2 cellular contexts compared by ENCODE assay signal in the genomic region with DNA sequence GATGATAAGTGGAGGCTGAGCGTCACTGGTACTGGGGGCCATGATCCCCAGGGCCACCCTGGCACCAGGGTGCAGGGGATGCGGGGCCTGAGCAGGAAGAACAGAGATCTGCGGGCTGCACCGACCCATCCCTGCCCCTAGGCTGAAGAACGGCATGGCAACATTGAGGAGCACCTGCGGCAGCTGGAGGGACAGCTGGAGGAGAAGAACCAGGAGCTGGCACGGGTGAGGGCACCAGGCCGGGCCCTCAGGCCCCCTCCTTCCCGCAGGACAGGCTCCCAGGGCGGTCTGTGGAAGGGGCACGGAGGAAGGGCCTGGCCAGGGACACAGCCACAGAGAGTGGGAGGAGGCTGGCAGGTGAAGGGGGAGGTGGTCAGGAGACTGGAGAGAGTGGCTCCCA.
TF ChIP-seq lines count a peak whose summit lies in the region.

No MANE protein-coding gene starts in this region.

TF ChIP-seq in GM23338, 12 proteins besides CTCF, POLR2A, EP300 and RAD21:
- TF ChIP-seq EZH2 (IDR thresholded peaks at IDR 0.05; ENCODE audit: low read depth, unreplicated experiment) (no peak), STAT1 (IDR thresholded peaks at IDR 0.05; ENCODE audit: unreplicated experiment) (no peak), CREB1 (CRISPR knock-in tag; IDR thresholded peaks at IDR 0.05; ENCODE audit: low read depth) (no peak), EZH2phosphoT487 (IDR thresholded peaks at IDR 0.05; ENCODE audit: unreplicated experiment) (no peak), JUNB (IDR thresholded peaks at IDR 0.05; ENCODE audit: unreplicated experiment) (no peak)
- TF ChIP-seq, protein P1, sequence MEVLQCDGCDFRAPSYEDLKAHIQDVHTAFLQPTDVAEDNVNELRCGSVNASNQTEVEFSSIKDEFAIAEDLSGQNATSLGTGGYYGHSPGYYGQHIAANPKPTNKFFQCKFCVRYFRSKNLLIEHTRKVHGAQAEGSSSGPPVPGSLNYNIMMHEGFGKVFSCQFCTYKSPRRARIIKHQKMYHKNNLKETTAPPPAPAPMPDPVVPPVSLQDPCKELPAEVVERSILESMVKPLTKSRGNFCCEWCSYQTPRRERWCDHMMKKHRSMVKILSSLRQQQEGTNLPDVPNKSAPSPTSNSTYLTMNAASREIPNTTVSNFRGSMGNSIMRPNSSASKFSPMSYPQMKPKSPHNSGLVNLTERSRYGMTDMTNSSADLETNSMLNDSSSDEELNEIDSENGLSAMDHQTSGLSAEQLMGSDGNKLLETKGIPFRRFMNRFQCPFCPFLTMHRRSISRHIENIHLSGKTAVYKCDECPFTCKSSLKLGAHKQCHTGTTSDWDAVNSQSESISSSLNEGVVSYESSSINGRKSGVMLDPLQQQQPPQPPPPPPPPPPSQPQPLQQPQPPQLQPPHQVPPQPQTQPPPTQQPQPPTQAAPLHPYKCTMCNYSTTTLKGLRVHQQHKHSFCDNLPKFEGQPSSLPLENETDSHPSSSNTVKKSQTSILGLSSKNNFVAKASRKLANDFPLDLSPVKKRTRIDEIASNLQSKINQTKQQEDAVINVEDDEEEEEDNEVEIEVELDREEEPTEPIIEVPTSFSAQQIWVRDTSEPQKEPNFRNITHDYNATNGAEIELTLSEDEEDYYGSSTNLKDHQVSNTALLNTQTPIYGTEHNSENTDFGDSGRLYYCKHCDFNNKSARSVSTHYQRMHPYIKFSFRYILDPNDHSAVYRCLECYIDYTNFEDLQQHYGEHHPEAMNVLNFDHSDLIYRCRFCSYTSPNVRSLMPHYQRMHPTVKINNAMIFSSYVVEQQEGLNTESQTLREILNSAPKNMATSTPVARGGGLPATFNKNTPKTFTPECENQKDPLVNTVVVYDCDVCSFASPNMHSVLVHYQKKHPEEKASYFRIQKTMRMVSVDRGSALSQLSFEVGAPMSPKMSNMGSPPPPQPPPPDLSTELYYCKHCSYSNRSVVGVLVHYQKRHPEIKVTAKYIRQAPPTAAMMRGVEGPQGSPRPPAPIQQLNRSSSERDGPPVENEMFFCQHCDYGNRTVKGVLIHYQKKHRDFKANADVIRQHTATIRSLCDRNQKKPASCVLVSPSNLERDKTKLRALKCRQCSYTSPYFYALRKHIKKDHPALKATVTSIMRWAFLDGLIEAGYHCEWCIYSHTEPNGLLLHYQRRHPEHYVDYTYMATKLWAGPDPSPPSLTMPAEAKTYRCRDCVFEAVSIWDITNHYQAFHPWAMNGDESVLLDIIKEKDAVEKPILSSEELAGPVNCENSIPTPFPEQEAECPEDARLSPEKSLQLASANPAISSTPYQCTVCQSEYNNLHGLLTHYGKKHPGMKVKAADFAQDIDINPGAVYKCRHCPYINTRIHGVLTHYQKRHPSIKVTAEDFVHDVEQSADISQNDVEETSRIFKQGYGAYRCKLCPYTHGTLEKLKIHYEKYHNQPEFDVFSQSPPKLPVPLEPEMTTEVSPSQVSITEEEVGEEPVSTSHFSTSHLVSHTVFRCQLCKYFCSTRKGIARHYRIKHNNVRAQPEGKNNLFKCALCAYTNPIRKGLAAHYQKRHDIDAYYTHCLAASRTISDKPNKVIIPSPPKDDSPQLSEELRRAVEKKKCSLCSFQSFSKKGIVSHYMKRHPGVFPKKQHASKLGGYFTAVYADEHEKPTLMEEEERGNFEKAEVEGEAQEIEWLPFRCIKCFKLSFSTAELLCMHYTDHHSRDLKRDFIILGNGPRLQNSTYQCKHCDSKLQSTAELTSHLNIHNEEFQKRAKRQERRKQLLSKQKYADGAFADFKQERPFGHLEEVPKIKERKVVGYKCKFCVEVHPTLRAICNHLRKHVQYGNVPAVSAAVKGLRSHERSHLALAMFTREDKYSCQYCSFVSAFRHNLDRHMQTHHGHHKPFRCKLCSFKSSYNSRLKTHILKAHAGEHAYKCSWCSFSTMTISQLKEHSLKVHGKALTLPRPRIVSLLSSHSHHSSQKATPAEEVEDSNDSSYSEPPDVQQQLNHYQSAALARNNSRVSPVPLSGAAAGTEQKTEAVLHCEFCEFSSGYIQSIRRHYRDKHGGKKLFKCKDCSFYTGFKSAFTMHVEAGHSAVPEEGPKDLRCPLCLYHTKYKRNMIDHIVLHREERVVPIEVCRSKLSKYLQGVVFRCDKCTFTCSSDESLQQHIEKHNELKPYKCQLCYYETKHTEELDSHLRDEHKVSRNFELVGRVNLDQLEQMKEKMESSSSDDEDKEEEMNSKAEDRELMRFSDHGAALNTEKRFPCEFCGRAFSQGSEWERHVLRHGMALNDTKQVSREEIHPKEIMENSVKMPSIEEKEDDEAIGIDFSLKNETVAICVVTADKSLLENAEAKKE (CRISPR knock-in tag; IDR thresholded peaks at IDR 0.05), result no peak

TF ChIP-seq in K562, 482 proteins besides CTCF, POLR2A, EP300 and RAD21:
- TF ChIP-seq, protein P2, sequence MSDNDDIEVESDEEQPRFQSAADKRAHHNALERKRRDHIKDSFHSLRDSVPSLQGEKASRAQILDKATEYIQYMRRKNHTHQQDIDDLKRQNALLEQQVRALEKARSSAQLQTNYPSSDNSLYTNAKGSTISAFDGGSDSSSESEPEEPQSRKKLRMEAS (CRISPR knock-in tag; IDR thresholded peaks at IDR 0.05), result 0 out of 2 replicates have a peak, but pooled peaks have one; percentile 6
- TF ChIP-seq, protein P3, sequence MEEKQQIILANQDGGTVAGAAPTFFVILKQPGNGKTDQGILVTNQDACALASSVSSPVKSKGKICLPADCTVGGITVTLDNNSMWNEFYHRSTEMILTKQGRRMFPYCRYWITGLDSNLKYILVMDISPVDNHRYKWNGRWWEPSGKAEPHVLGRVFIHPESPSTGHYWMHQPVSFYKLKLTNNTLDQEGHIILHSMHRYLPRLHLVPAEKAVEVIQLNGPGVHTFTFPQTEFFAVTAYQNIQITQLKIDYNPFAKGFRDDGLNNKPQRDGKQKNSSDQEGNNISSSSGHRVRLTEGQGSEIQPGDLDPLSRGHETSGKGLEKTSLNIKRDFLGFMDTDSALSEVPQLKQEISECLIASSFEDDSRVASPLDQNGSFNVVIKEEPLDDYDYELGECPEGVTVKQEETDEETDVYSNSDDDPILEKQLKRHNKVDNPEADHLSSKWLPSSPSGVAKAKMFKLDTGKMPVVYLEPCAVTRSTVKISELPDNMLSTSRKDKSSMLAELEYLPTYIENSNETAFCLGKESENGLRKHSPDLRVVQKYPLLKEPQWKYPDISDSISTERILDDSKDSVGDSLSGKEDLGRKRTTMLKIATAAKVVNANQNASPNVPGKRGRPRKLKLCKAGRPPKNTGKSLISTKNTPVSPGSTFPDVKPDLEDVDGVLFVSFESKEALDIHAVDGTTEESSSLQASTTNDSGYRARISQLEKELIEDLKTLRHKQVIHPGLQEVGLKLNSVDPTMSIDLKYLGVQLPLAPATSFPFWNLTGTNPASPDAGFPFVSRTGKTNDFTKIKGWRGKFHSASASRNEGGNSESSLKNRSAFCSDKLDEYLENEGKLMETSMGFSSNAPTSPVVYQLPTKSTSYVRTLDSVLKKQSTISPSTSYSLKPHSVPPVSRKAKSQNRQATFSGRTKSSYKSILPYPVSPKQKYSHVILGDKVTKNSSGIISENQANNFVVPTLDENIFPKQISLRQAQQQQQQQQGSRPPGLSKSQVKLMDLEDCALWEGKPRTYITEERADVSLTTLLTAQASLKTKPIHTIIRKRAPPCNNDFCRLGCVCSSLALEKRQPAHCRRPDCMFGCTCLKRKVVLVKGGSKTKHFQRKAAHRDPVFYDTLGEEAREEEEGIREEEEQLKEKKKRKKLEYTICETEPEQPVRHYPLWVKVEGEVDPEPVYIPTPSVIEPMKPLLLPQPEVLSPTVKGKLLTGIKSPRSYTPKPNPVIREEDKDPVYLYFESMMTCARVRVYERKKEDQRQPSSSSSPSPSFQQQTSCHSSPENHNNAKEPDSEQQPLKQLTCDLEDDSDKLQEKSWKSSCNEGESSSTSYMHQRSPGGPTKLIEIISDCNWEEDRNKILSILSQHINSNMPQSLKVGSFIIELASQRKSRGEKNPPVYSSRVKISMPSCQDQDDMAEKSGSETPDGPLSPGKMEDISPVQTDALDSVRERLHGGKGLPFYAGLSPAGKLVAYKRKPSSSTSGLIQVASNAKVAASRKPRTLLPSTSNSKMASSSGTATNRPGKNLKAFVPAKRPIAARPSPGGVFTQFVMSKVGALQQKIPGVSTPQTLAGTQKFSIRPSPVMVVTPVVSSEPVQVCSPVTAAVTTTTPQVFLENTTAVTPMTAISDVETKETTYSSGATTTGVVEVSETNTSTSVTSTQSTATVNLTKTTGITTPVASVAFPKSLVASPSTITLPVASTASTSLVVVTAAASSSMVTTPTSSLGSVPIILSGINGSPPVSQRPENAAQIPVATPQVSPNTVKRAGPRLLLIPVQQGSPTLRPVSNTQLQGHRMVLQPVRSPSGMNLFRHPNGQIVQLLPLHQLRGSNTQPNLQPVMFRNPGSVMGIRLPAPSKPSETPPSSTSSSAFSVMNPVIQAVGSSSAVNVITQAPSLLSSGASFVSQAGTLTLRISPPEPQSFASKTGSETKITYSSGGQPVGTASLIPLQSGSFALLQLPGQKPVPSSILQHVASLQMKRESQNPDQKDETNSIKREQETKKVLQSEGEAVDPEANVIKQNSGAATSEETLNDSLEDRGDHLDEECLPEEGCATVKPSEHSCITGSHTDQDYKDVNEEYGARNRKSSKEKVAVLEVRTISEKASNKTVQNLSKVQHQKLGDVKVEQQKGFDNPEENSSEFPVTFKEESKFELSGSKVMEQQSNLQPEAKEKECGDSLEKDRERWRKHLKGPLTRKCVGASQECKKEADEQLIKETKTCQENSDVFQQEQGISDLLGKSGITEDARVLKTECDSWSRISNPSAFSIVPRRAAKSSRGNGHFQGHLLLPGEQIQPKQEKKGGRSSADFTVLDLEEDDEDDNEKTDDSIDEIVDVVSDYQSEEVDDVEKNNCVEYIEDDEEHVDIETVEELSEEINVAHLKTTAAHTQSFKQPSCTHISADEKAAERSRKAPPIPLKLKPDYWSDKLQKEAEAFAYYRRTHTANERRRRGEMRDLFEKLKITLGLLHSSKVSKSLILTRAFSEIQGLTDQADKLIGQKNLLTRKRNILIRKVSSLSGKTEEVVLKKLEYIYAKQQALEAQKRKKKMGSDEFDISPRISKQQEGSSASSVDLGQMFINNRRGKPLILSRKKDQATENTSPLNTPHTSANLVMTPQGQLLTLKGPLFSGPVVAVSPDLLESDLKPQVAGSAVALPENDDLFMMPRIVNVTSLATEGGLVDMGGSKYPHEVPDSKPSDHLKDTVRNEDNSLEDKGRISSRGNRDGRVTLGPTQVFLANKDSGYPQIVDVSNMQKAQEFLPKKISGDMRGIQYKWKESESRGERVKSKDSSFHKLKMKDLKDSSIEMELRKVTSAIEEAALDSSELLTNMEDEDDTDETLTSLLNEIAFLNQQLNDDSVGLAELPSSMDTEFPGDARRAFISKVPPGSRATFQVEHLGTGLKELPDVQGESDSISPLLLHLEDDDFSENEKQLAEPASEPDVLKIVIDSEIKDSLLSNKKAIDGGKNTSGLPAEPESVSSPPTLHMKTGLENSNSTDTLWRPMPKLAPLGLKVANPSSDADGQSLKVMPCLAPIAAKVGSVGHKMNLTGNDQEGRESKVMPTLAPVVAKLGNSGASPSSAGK (IDR thresholded peaks at IDR 0.05), result no peak
